9 cellular contexts compared by ENCODE assay signal in genomic region chr17:596763-597644, GRCh38.
A peak's percentile ranks its signal among the peaks of the same experiment; 100 is the strongest.
DNase-seq lines count a peak whose midpoint lies in the region; ATAC-seq, FAIRE-seq and TF ChIP-seq lines count a peak whose summit lies in the region.
"Had no signal": no experiment of that assay in that cellular context is flagged by ENCODE, and none has a peak within 500 bp of the region (broad histone marks: within the 10 kb centered on the region; RNA-seq: fewer than 3 reads in every experiment).

No MANE protein-coding gene starts in this region.

- H3K4me2 ChIP-seq in SK-N-SH = peak overlapping the region; percentile 32; the same call in 1 of the 2 replicates

- no peaks in the 10 kb centered on the region for H3K79me2 ChIP-seq in SK-N-SH (ENCODE audit: insufficient read depth)

- no peaks in the 10 kb centered on the region for H3K9me3 ChIP-seq in SK-N-SH

- no peaks in the 10 kb centered on the region for H4K20me1 ChIP-seq in SK-N-SH (ENCODE audit: insufficient read depth)

- peaks cover 22% of the 10 kb centered on the region for H3F3A ChIP-seq in SK-N-SH (replicated peaks; ENCODE audit: insufficient read depth)

- peak; percentile 79 for DNase-seq in H54 (ENCODE audit: insufficient read length, low spot score)
- DNase-seq in SK-N-SH = peak; percentile 57
- DNase-seq in fibroblast of mammary gland (ENCODE audit: low read depth) = peak; percentile 86
- DNase-seq in stimulated activated CD4-positive, alpha-beta T cell treated with anti-CD3 and anti-CD28 coated beads, Interleukin-4, amount 100 ng/mL, for 1 hour = peak; percentile 37
- no peak for DNase-seq in GM19238 (ENCODE audit: insufficient read length, low spot score)
- no peak for DNase-seq in NCI-H2196 (lab: John Stamatoyannopoulos, UW; ENCODE audit: unreplicated experiment)
- DNase-seq: NCI-H774 had no signal

- H3K9me2 ChIP-seq in SK-N-SH = no peaks in the 10 kb centered on the region

- H3K36me3 ChIP-seq in SK-N-SH (replicated peaks in 1 of 2; ENCODE audit: control insufficient read depth in 1 of 2, insufficient read depth in 2 of 2, low read length in 1 of 2) = peaks cover 3 to 4% of the 10 kb centered on the region in 2 experiments

- no peak overlapping the region for H3K9ac ChIP-seq in SK-N-SH

- H2AFZ ChIP-seq in SK-N-SH (ENCODE audit: low read depth) = no peak overlapping the region

- H3K27me3 ChIP-seq in SK-N-SH (ENCODE audit: insufficient read depth) = no peaks in the 10 kb centered on the region

- peaks cover 27 to 36% of the 10 kb centered on the region in 2 experiments for H3K4me1 ChIP-seq in SK-N-SH (ENCODE audit: control insufficient read depth in 1 of 2, insufficient read depth in 2 of 2, low read depth in 1 of 2, low read length in 1 of 2)

- CTCF ChIA-PET in SK-N-SH (lab: Yijun Ruan, JAX) = interaction anchor here (0.5 to 1.5 kb wide), 4 partner anchors 11 to 233 kb away, joined by 3 to 6 read pairs (median 4); no protein-coding TSS in a partner anchor

- POLR2A ChIA-PET in SK-N-SH (lab: Yijun Ruan, JAX) = no interaction called here

- peak overlapping the region; percentile 43 to 66 for H3K27ac ChIP-seq in SK-N-SH (ENCODE audit: low read depth in 2 of 2, low read length in 1 of 2)

- H3K4me3 ChIP-seq in SK-N-SH (ENCODE audit: low read depth in 2 of 2, low read length in 1 of 2) (no peak overlapping the region), fibroblast of mammary gland (ENCODE audit: control insufficient read depth, low read depth, low read length) (no peak overlapping the region)
- H3K4me3 ChIP-seq: skin epidermis had no signal

- WGBS in SK-N-SH (ENCODE audit: low lambda C conversion rate) = 73% methylated on average over 13 of the region's 14 CpGs

- TF ChIP-seq EP300 in SK-N-SH (IDR thresholded peaks at IDR 0.05; ENCODE audit: borderline replicate concordance in 1 of 2, low read depth in 1 of 2, low read length in 1 of 2) = no peak

- TF ChIP-seq CTCF in SK-N-SH (IDR thresholded peaks at IDR 0.05) = no peak
- TF ChIP-seq CTCF in fibroblast of mammary gland (conservative IDR thresholded peaks at IDR 0.05; ENCODE audit: control insufficient read depth, insufficient read depth, low read depth, low read length) = no peak

- no peak for FAIRE-seq in H54 (lab: Jason Lieb, UNC)

- TF ChIP-seq POLR2A in H54 (IDR thresholded peaks at IDR 0.05; ENCODE audit: low read depth, low read length) = no peak

- no peak for ATAC-seq in GM19351 (IDR thresholded peaks at IDR 0.05; ENCODE audit: unreplicated experiment)

- TF ChIP-seq RAD21 in SK-N-SH (IDR thresholded peaks at IDR 0.05; ENCODE audit: low read length) = no peak

TF ChIP-seq in SK-N-SH, 30 proteins besides CTCF, POLR2A, EP300 and RAD21:
- TF ChIP-seq TEAD4 (IDR thresholded peaks at IDR 0.05; ENCODE audit: borderline replicate concordance, insufficient read depth) (no peak), MEF2A (IDR thresholded peaks at IDR 0.05; ENCODE audit: borderline replicate concordance, low read depth) (no peak), GATA2 (CRISPR knock-in tag; IDR thresholded peaks at IDR 0.05) (0 out of 2 replicates have a peak, but pooled peaks have one; percentile 13), TCF12 (IDR thresholded peaks at IDR 0.05) (no peak), FOXJ3 (CRISPR knock-in tag; IDR thresholded peaks at IDR 0.05) (0 out of 2 replicates have a peak, but pooled peaks have one; percentile 42)

Comparison
In these comparisons a context has a peak if more than half of its experiments do, and no peak if none do; other contexts are left out.
1. DNase-seq: peak in H54 (single experiment), SK-N-SH (single experiment), fibroblast of mammary gland (single experiment) and stimulated activated CD4-positive, alpha-beta T cell treated with anti-CD3 and anti-CD28 coated beads, Interleukin-4, amount 100 ng/mL, for 1 hour (single experiment); none in GM19238 (single experiment) and NCI-H2196 (single experiment).